ENCODE assay signal across 8 cellular contexts in the genomic region with DNA sequence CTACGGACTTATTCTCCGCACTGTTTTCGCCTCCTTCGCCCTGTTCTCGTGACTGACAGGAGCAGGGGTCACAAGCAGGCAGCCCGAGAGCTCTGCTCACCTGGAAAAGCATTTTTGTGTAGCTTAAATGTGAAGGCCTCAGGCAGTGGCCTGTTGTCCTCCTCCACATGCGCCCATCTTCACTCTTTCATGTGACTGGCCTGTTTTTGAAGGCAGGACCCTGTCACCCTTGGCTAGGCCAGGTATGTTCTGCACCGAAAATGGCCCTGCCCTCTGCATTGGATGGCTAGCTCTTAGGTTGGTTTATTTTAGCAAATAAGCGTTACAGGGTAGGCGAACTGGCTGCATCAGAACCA. TPM values are rescaled to one million over a fixed set of nuclear protein-coding genes. Genes with fewer than 3 reads are reported as not detected.
DNase-seq lines count a peak whose midpoint lies in the region; ATAC-seq and TF ChIP-seq lines count a peak whose summit lies in the region.

No MANE protein-coding gene starts in this region.

- H3K4me2 ChIP-seq in OCI-LY7 (ENCODE audit: low read length), result peak overlapping the region; percentile 29; the same call in 1 of the 2 replicates
- peak overlapping the region; percentile 79 for H3K4me2 ChIP-seq in osteoblast (ENCODE audit: insufficient read depth, low read length)

- H3K4me3 ChIP-seq in CD8-positive, alpha-beta memory T cell (ENCODE audit: low read length), result peak overlapping the region; percentile 79
- H3K4me3 ChIP-seq in OCI-LY7 (ENCODE audit: low read depth, low read length, poor library complexity, severe bottlenecking), result no peak overlapping the region
- H3K4me3 ChIP-seq in esophagus squamous epithelium, result peak overlapping the region; percentile 75 to 93 (median 86)
- H3K4me3 ChIP-seq in osteoblast (ENCODE audit: insufficient read depth, low read length), result peak overlapping the region; percentile 92

- TF ChIP-seq CTCF in OCI-LY7 (conservative IDR thresholded peaks at IDR 0.05; ENCODE audit: low read length) (no peak), esophagus squamous epithelium (IDR thresholded peaks at IDR 0.05) (no peak), osteoblast (IDR thresholded peaks at IDR 0.05; ENCODE audit: extremely low read depth, low read depth, low read length) (no peak)

- H3K27ac Mint-ChIP-seq in CD8-positive, alpha-beta memory T cell, result peak overlapping the region; percentile 52 to 97 (median 88)

- ATAC-seq in GM21737 (IDR thresholded peaks at IDR 0.05; ENCODE audit: unreplicated experiment) (no peak), GM19467 (IDR thresholded peaks at IDR 0.05; ENCODE audit: unreplicated experiment) (no peak)

- no peak overlapping the region for H3K27ac ChIP-seq in CD8-positive, alpha-beta memory T cell (ENCODE audit: low read depth, low read length)
- H3K27ac ChIP-seq in OCI-LY7 (ENCODE audit: low read depth, low read length, poor library complexity, severe bottlenecking) (no peak overlapping the region), esophagus squamous epithelium (peak overlapping the region; percentile 86 to 93 (median 92)), osteoblast (ENCODE audit: low read depth, low read length) (peak overlapping the region; percentile 86)

- POLR2A ChIA-PET in CD8-positive, alpha-beta memory T cell (lab: Charles Lee), result no interaction called here
- POLR2A ChIA-PET in OCI-LY7 (lab: Charles Lee), result interaction anchor here (0.6 kb wide), 1 partner anchor 395 kb away, joined by 3 read pairs; no protein-coding TSS in a partner anchor

- H3K36me3 ChIP-seq in CD8-positive, alpha-beta memory T cell (ENCODE audit: insufficient read depth, low read length), result no peaks in the 10 kb centered on the region
- no peaks in the 10 kb centered on the region for H3K36me3 ChIP-seq in OCI-LY7 (ENCODE audit: insufficient read depth, low read length)
- H3K36me3 ChIP-seq in esophagus squamous epithelium, result no peaks in the 10 kb centered on the region
- no peaks in the 10 kb centered on the region for H3K36me3 ChIP-seq in osteoblast (ENCODE audit: insufficient read depth, low read length)

- H3K79me2 ChIP-seq in OCI-LY7 (ENCODE audit: insufficient read depth, low read depth, low read length), result no peaks in the 10 kb centered on the region
- peaks cover 34% of the 10 kb centered on the region for H3K79me2 ChIP-seq in osteoblast (ENCODE audit: insufficient read depth, low read length)

- CTCF ChIA-PET in CD8-positive, alpha-beta memory T cell (lab: Charles Lee), result interaction anchor here (1.1 kb wide), 1 partner anchor 13 kb away, joined by 3 read pairs; no protein-coding TSS in a partner anchor
- CTCF ChIA-PET in OCI-LY7 (lab: Charles Lee; ENCODE audit: unreplicated experiment), result no interaction called here

- TF ChIP-seq POLR2A in esophagus squamous epithelium (IDR thresholded peaks at IDR 0.05), result no peak

- H4K20me1 ChIP-seq in OCI-LY7 (ENCODE audit: insufficient read depth, low read length), result no peaks in the 10 kb centered on the region
- H4K20me1 ChIP-seq in osteoblast (ENCODE audit: insufficient read depth, low read length), result no peaks in the 10 kb centered on the region

- peaks cover 16 to 33% (median 24%) of the 10 kb centered on the region in 3 donors for H3K4me1 Mint-ChIP-seq in CD8-positive, alpha-beta memory T cell

- no TSS peak for BruUV-seq in OCI-LY7 (replicated peaks; lab: Mats Ljungman, UMichigan)

- H3K27me3 Mint-ChIP-seq in CD8-positive, alpha-beta memory T cell, result no peaks in the 10 kb centered on the region

- no peaks in the 10 kb centered on the region for H3K9me3 ChIP-seq in CD8-positive, alpha-beta memory T cell (ENCODE audit: low read length)
- H3K9me3 ChIP-seq in OCI-LY7 (ENCODE audit: low read length) (no peaks in the 10 kb centered on the region), esophagus squamous epithelium (no peaks in the 10 kb centered on the region), osteoblast (ENCODE audit: low read depth, low read length) (no peaks in the 10 kb centered on the region)

- intact Hi-C loops in OCI-LY7 (cut with micrococcal nuclease; ENCODE audit: unreplicated experiment) (no loop called here), esophagus squamous epithelium (cut with DNase I) (no loop called here)

- no peaks in the 10 kb centered on the region for H3K4me1 ChIP-seq in CD8-positive, alpha-beta memory T cell (ENCODE audit: insufficient read depth, low read length)
- no peaks in the 10 kb centered on the region for H3K4me1 ChIP-seq in OCI-LY7 (ENCODE audit: insufficient read depth, low read length, poor library complexity, severe bottlenecking)
- peaks cover 0 to 40% (median 11%) of the 10 kb centered on the region in 3 donors for H3K4me1 ChIP-seq in esophagus squamous epithelium
- peaks cover 14% of the 10 kb centered on the region for H3K4me1 ChIP-seq in osteoblast (ENCODE audit: insufficient read depth, low read length)

- WGBS in esophagus squamous epithelium, 2 donors, result 75 to 79% methylated on average over 9 to 10 of the region's 10 CpGs

- H2AFZ ChIP-seq in OCI-LY7 (ENCODE audit: low read length), result no peak overlapping the region
- H2AFZ ChIP-seq in osteoblast (ENCODE audit: low read length), result peak overlapping the region; percentile 99

- peaks cover 0 to 2% (median 0%) of the 10 kb centered on the region in 3 donors for H3K36me3 Mint-ChIP-seq in CD8-positive, alpha-beta memory T cell

- no peaks in the 10 kb centered on the region for H3K27me3 ChIP-seq in CD8-positive, alpha-beta memory T cell (ENCODE audit: insufficient read depth, low read length, poor library complexity, severe bottlenecking)
- H3K27me3 ChIP-seq in esophagus squamous epithelium (no peaks in the 10 kb centered on the region), osteoblast (ENCODE audit: insufficient read depth, low read length) (no peaks in the 10 kb centered on the region)

- H3K9me3 Mint-ChIP-seq in CD8-positive, alpha-beta memory T cell, result peaks cover 0 to 6% (median 0%) of the 10 kb centered on the region in 5 donors

- no peaks in the 10 kb centered on the region for H3K9me2 ChIP-seq in OCI-LY7 (ENCODE audit: insufficient read depth, low read length)

- no peak for DNase-seq in CD8-positive, alpha-beta memory T cell
- DNase-seq in OCI-LY7 (ENCODE audit: low spot score) (no peak), esophagus squamous epithelium (lab: John Stamatoyannopoulos, UW) (no peak), osteoblast (ENCODE audit: insufficient read length, low spot score, missing footprints) (no peak), GM03348 (ENCODE audit: low spot score) (no peak), NCI-H446 (lab: John Stamatoyannopoulos, UW) (no peak)

- H3K4me3 Mint-ChIP-seq in CD8-positive, alpha-beta memory T cell, result peak overlapping the region; percentile 85 to 97 (median 91)

RNA-seq across cellular contexts. Expression of a gene that starts 0.6 kb away (rescaled TPM):
- total RNA-seq in CD8-positive, alpha-beta memory T cell, result 1 to 10 TPM; 8.2 to 9.3 TPM
- polyA plus RNA-seq in CD8-positive, alpha-beta memory T cell, result 1.3 TPM
- total RNA-seq in OCI-LY7 (2014; rRNA removed; shearing (Covaris generic)), result not detected in 2 replicates
- 0.07 and 0.21 TPM in 2 replicates for total RNA-seq in OCI-LY7 (2022)
- total RNA-seq in esophagus squamous epithelium, result 10 to 100 TPM in 2 of 4 donors, 1 to 10 TPM in 2; 8.0 to 17.5 (median 11.5) TPM
- total RNA-seq in osteoblast, result 52.1 and 54.2 TPM in 2 replicates

Comparison
In these comparisons a context has a peak if more than half of its experiments do, and no peak if none do; other contexts are left out.
1. H3K27ac ChIP-seq: peak in esophagus squamous epithelium (4 of 4) and osteoblast (single experiment); none in CD8-positive, alpha-beta memory T cell (single experiment) and OCI-LY7 (single experiment).
2. RNA of a gene that starts 0.6 kb away (total RNA-seq): 52.1 to 54.2 TPM in osteoblast, 8.0 to 17.5 TPM in esophagus squamous epithelium and 8.2 to 9.3 TPM in CD8-positive, alpha-beta memory T cell; 0.07 to 0.21 TPM in OCI-LY7; every median in the first group is over 4 times any median in the second.